Comparison of ENCODE assay signal across 14 cellular contexts in genomic region chr10:93947055-93947454, GRCh38. TPM values are rescaled to one million over a fixed set of nuclear protein-coding genes. Genes with fewer than 3 reads are reported as not detected.
A peak's percentile ranks its signal among the peaks of the same experiment; 100 is the strongest.
DNase-seq lines count a peak whose midpoint lies in the region; ATAC-seq and TF ChIP-seq lines count a peak whose summit lies in the region.
"Had no signal": no experiment of that assay in that cellular context is flagged by ENCODE, and none has a peak within 500 bp of the region (broad histone marks: within the 10 kb centered on the region; RNA-seq: fewer than 3 reads in every experiment).

No MANE protein-coding gene starts in this region.

- no peaks in the 10 kb centered on the region for H3K9me3 Mint-ChIP-seq in osteocyte (ENCODE audit: unreplicated experiment)

- ATAC-seq in GM21390 (IDR thresholded peaks at IDR 0.05; ENCODE audit: unreplicated experiment) (no peak), GM19452 (IDR thresholded peaks at IDR 0.05; ENCODE audit: unreplicated experiment) (no peak)
- ATAC-seq: K562 had no signal

- no peak overlapping the region for H3K4me3 Mint-ChIP-seq in osteocyte (ENCODE audit: unreplicated experiment)

- no peak overlapping the region for H3K9ac ChIP-seq in smooth muscle cell (ENCODE audit: low read depth)

- no peaks in the 10 kb centered on the region for H3F3A ChIP-seq in smooth muscle cell (ENCODE audit: low read depth)

- H4K20me1 ChIP-seq in smooth muscle cell (ENCODE audit: low read depth) = no peaks in the 10 kb centered on the region

- peaks cover 25% of the 10 kb centered on the region for H3K4me1 Mint-ChIP-seq in osteocyte (ENCODE audit: unreplicated experiment)

- H3K79me2 ChIP-seq in smooth muscle cell (ENCODE audit: low read depth) = no peaks in the 10 kb centered on the region

- peak; percentile 60 for DNase-seq in AG10803 (ENCODE audit: low read depth)
- peak; percentile 77 for DNase-seq in RPMI7951 (ENCODE audit: low read depth)
- DNase-seq in fibroblast of villous mesenchyme (ENCODE audit: low read depth) = peak; percentile 25
- no peak for DNase-seq in osteocyte (ENCODE audit: extremely low spot score, unreplicated experiment)
- DNase-seq in foreskin melanocyte = no peak
- DNase-seq in smooth muscle cell (lab: John Stamatoyannopoulos, UW; ENCODE audit: unreplicated experiment) = no peak
- DNase-seq: C1 segment of cervical spinal cord; mammary epithelial cell; NCI-H446 treated with DMSO at 0.1 percent for 48 hours; stimulated activated naive CD4-positive, alpha-beta T cell had no signal

- H3K4me2 ChIP-seq in smooth muscle cell = no peak overlapping the region

- H3K4me1 ChIP-seq in smooth muscle cell (ENCODE audit: low read depth) = no peaks in the 10 kb centered on the region

- H2AFZ ChIP-seq in smooth muscle cell (ENCODE audit: low read depth) = no peak overlapping the region

- no peak overlapping the region for H3K27ac ChIP-seq in smooth muscle cell (ENCODE audit: low read depth)

- WGBS in smooth muscle cell (ENCODE audit: low lambda C conversion rate) = 41% methylated on average over 8 of the region's 8 CpGs

- no peaks in the 10 kb centered on the region for H3K27me3 Mint-ChIP-seq in osteocyte (ENCODE audit: unreplicated experiment)

- H3K36me3 ChIP-seq in smooth muscle cell (ENCODE audit: low read depth) = no peaks in the 10 kb centered on the region
- H3K36me3 ChIP-seq: adrenal gland had no signal

- H3K27ac Mint-ChIP-seq in osteocyte (ENCODE audit: unreplicated experiment) = peak overlapping the region; percentile 75

- H3K27me3 ChIP-seq in smooth muscle cell (ENCODE audit: low read depth) = no peaks in the 10 kb centered on the region
- H3K27me3 ChIP-seq: adrenal gland had no signal

- H3K4me3 ChIP-seq in AG10803 (ENCODE audit: low read length) (no peak overlapping the region), fibroblast of villous mesenchyme (ENCODE audit: low read depth, low read length) (no peak overlapping the region), smooth muscle cell (no peak overlapping the region)
- H3K4me3 ChIP-seq: adrenal gland, K562 had no signal

- no peaks in the 10 kb centered on the region for H3K9me3 ChIP-seq in smooth muscle cell (replicated peaks; ENCODE audit: low read depth)
- H3K9me3 ChIP-seq: adrenal gland had no signal

- no peaks in the 10 kb centered on the region for H3K36me3 Mint-ChIP-seq in osteocyte (ENCODE audit: unreplicated experiment)

- TF ChIP-seq CTCF in AG10803 (conservative IDR thresholded peaks at IDR 0.05; ENCODE audit: low read length) = no peak
- no peak for TF ChIP-seq CTCF in fibroblast of villous mesenchyme (IDR thresholded peaks at IDR 0.05; ENCODE audit: insufficient read depth, low read depth, low read length)
- TF ChIP-seq CTCF in osteocyte (IDR thresholded peaks at IDR 0.05) = no peak
- no peak for TF ChIP-seq CTCF in smooth muscle cell (IDR thresholded peaks at IDR 0.05; ENCODE audit: borderline replicate concordance, insufficient read depth, poor library complexity, severe bottlenecking)

RNA-seq across cellular contexts. Expression of gene PLCE1, which starts 46.7 kb away (rescaled TPM):
- 0.10 and 0.24 TPM in 2 replicates for total RNA-seq in RPMI7951 (2014; rRNA removed; shearing (Covaris generic))
- 0.32 and 0.43 TPM in 2 replicates for total RNA-seq in fibroblast of villous mesenchyme
- total RNA-seq in osteocyte = 7.0 and 7.4 TPM in 2 replicates
- 4.5 and 5.6 TPM in 2 replicates for total RNA-seq in smooth muscle cell
- polyA plus RNA-seq in smooth muscle cell = 2.1 and 4.0 TPM in 2 replicates

RNA-seq across cellular contexts. Expression of gene SLC35G1, which starts 53.3 kb away (rescaled TPM):
- total RNA-seq in RPMI7951 (2014; rRNA removed; shearing (Covaris generic)) = 3.7 and 4.2 TPM in 2 replicates
- 3.5 and 5.2 TPM in 2 replicates for total RNA-seq in fibroblast of villous mesenchyme
- 6.2 and 6.3 TPM in 2 replicates for total RNA-seq in osteocyte
- 4.1 and 6.4 TPM in 2 replicates for total RNA-seq in smooth muscle cell
- 3.4 and 5.9 TPM in 2 replicates for polyA plus RNA-seq in smooth muscle cell

Comparison
In these comparisons a context has a peak if more than half of its experiments do, and no peak if none do; other contexts are left out.
1. DNase-seq: peak in AG10803 (single experiment), RPMI7951 (single experiment) and fibroblast of villous mesenchyme (single experiment); none in osteocyte (single experiment), foreskin melanocyte (single experiment) and smooth muscle cell (single experiment).